Comparison of ENCODE assay signal across 8 cellular contexts in genomic region chr3:49029563-49029884, GRCh38. TPM values are rescaled to one million over a fixed set of nuclear protein-coding genes. Genes with fewer than 3 reads are reported as not detected.
DNase-seq lines count a peak whose midpoint lies in the region; ATAC-seq, FAIRE-seq and TF ChIP-seq lines count a peak whose summit lies in the region.

No MANE protein-coding gene starts in this region.

- H3K9me3 ChIP-seq in SK-N-SH (no peaks in the 10 kb centered on the region), left lung (no peaks in the 10 kb centered on the region), subcutaneous abdominal adipose tissue (ENCODE audit: control insufficient read depth in 5 of 5, low read length in 5 of 5) (no peaks in the 10 kb centered on the region)

- WGBS in SK-N-SH (ENCODE audit: low lambda C conversion rate) = 5% methylated on average over 7 of the region's 7 CpGs

- peaks cover 54% of the 10 kb centered on the region for H3F3A ChIP-seq in SK-N-SH (replicated peaks; ENCODE audit: insufficient read depth)

- TF ChIP-seq CTCF in SK-N-SH (IDR thresholded peaks at IDR 0.05) (no peak), left lung (IDR thresholded peaks at IDR 0.05) (no peak)

- TF ChIP-seq EP300 in SK-N-SH (IDR thresholded peaks at IDR 0.05; ENCODE audit: borderline replicate concordance in 1 of 2, low read depth in 1 of 2, low read length in 1 of 2) = no peak

- TF ChIP-seq RAD21 in SK-N-SH (IDR thresholded peaks at IDR 0.05; ENCODE audit: low read length) = no peak

- peaks cover 35% of the 10 kb centered on the region for H3K4me1 Mint-ChIP-seq in activated naive CD8-positive, alpha-beta T cell treated with anti-CD3 and anti-CD28 coated beads, Interleukin-2, amount 10 ng/mL, durations not matched to agents 7 days and 5 days

- no peaks in the 10 kb centered on the region for H3K9me2 ChIP-seq in SK-N-SH

- no peaks in the 10 kb centered on the region for H3K27me3 Mint-ChIP-seq in activated naive CD8-positive, alpha-beta T cell treated with anti-CD3 and anti-CD28 coated beads, Interleukin-2, amount 10 ng/mL, durations not matched to agents 7 days and 5 days

- H3K9me3 Mint-ChIP-seq in activated naive CD8-positive, alpha-beta T cell treated with anti-CD3 and anti-CD28 coated beads, Interleukin-2, amount 10 ng/mL, durations not matched to agents 7 days and 5 days = no peaks in the 10 kb centered on the region

- CTCF ChIA-PET in SK-N-SH (lab: Yijun Ruan, JAX) = interaction anchor here (0.6 to 1.5 kb wide), 8 partner anchors 10 to 111 kb away, joined by 3 to 8 read pairs (median 4); partner anchors contain the start of genes ARIH2 and WDR6

- peak overlapping the region; percentile 69; the same call in 1 of the 2 replicates for H2AFZ ChIP-seq in SK-N-SH (ENCODE audit: low read depth)

- H3K9ac ChIP-seq in SK-N-SH = peak overlapping the region; percentile 1; the same call in 1 of the 2 replicates
- H3K9ac ChIP-seq in subcutaneous abdominal adipose tissue (ENCODE audit: low read length in 5 of 5) = peak overlapping the region; percentile 48 to 87 (median 81)

- H4K20me1 ChIP-seq in SK-N-SH (ENCODE audit: insufficient read depth) = no peaks in the 10 kb centered on the region

- intact Hi-C loops in left lung (cut with DNase I) = no loop called here

- H3K4me3 ChIP-seq in SK-N-SH (ENCODE audit: low read depth in 2 of 2, low read length in 1 of 2) (peak overlapping the region; percentile 83 to 87; a peak in 2 of 4 replicates), left lung (peak overlapping the region; percentile 65 to 68), subcutaneous abdominal adipose tissue (ENCODE audit: low read depth in 1 of 5, low read length in 5 of 5) (peak overlapping the region; percentile 32 to 79 (median 70))

- H3K79me2 ChIP-seq in SK-N-SH (ENCODE audit: insufficient read depth) = peaks cover 44% of the 10 kb centered on the region

- peak overlapping the region; percentile 69 to 73 for H3K27ac ChIP-seq in SK-N-SH (ENCODE audit: low read depth in 2 of 2, low read length in 1 of 2)
- peak overlapping the region; percentile 70 to 84 for H3K27ac ChIP-seq in left lung
- peak overlapping the region; percentile 92 for H3K27ac ChIP-seq in subcutaneous abdominal adipose tissue (ENCODE audit: low read depth, low read length)

- FAIRE-seq in H54 (lab: Jason Lieb, UNC) = no peak

- no peaks in the 10 kb centered on the region for H3K27me3 ChIP-seq in SK-N-SH (ENCODE audit: insufficient read depth)
- H3K27me3 ChIP-seq in left lung = no peaks in the 10 kb centered on the region
- H3K27me3 ChIP-seq in subcutaneous abdominal adipose tissue (ENCODE audit: control insufficient read depth in 5 of 5, insufficient read depth in 4 of 5, low read length in 5 of 5) = no peaks in the 10 kb centered on the region

- H3K4me2 ChIP-seq in SK-N-SH = peak overlapping the region; percentile 97

- H3K4me3 Mint-ChIP-seq in activated naive CD8-positive, alpha-beta T cell treated with anti-CD3 and anti-CD28 coated beads, Interleukin-2, amount 10 ng/mL, durations not matched to agents 7 days and 5 days = peak overlapping the region; percentile 94

- H3K36me3 Mint-ChIP-seq in activated naive CD8-positive, alpha-beta T cell treated with anti-CD3 and anti-CD28 coated beads, Interleukin-2, amount 10 ng/mL, durations not matched to agents 7 days and 5 days = peaks cover 24% of the 10 kb centered on the region

- TF ChIP-seq POLR2A in H54 (IDR thresholded peaks at IDR 0.05; ENCODE audit: low read depth, low read length) = no peak

- no peak for DNase-seq in SK-N-SH
- DNase-seq in activated naive CD8-positive, alpha-beta T cell treated with anti-CD3 and anti-CD28 coated beads, Interleukin-2, amount 10 ng/mL, durations not matched to agents 7 days and 5 days = no peak
- no peak for DNase-seq in left lung
- no peak for DNase-seq in H54 (ENCODE audit: insufficient read length, low spot score)
- no peak for DNase-seq in inferior parietal cortex (ENCODE audit: extremely low spot score)

- ATAC-seq in SK-N-SH treated with all-trans-retinoic acid at 6 μM for 48 hours (no peak; the same call in 2 of the 3 replicates), left lung (no peak), HG02642 (IDR thresholded peaks at IDR 0.05; ENCODE audit: poor library complexity, unreplicated experiment) (no peak)
- ATAC-seq in activated naive CD8-positive, alpha-beta T cell treated with anti-CD3 and anti-CD28 coated beads, Interleukin-2, amount 10 ng/mL, durations not matched to agents 7 days and 5 days (ENCODE audit: low read depth) = no peak

- POLR2A ChIA-PET in SK-N-SH (lab: Yijun Ruan, JAX) = interaction anchor here (0.6 to 2.3 kb wide), 8 partner anchors 9 to 104 kb away, joined by 3 to 18 read pairs (median 6); partner anchors contain the start of genes P4HTM, QRICH1 and WDR6
- POLR2A ChIA-PET in activated naive CD8-positive, alpha-beta T cell treated with anti-CD3 and anti-CD28 coated beads, Interleukin-2, amount 10 ng/mL, durations not matched to agents 7 days and 5 days (lab: Charles Lee) = interaction anchor here (0.6 to 2.4 kb wide), 16 partner anchors 9 to 386 kb away, joined by 3 to 28 read pairs (median 4); partner anchors contain the start of genes P4HTM, QRICH1, RHOA and WDR6

- H3K4me1 ChIP-seq in SK-N-SH (ENCODE audit: control insufficient read depth in 1 of 2, insufficient read depth in 2 of 2, low read depth in 1 of 2, low read length in 1 of 2) (peaks cover 10 to 32% of the 10 kb centered on the region in 2 experiments; a peak in 3 of 4 replicates), left lung (peaks cover 13 to 38% of the 10 kb centered on the region in 2 donors), subcutaneous abdominal adipose tissue (ENCODE audit: control insufficient read depth in 5 of 5, insufficient read depth in 5 of 5, low read length in 5 of 5) (peaks cover 8 to 45% (median 29%) of the 10 kb centered on the region in 5 donors)

- H3K36me3 ChIP-seq in SK-N-SH (replicated peaks in 1 of 2; ENCODE audit: control insufficient read depth in 1 of 2, insufficient read depth in 2 of 2, low read length in 1 of 2) = peaks cover 64 to 65% of the 10 kb centered on the region in 2 experiments
- H3K36me3 ChIP-seq in left lung = peaks cover 0 to 76% of the 10 kb centered on the region in 2 donors
- H3K36me3 ChIP-seq in subcutaneous abdominal adipose tissue (ENCODE audit: control insufficient read depth in 5 of 5, insufficient read depth in 5 of 5, low read length in 5 of 5) = peaks cover 7 to 65% (median 58%) of the 10 kb centered on the region in 5 donors

- H3K27ac Mint-ChIP-seq in activated naive CD8-positive, alpha-beta T cell treated with anti-CD3 and anti-CD28 coated beads, Interleukin-2, amount 10 ng/mL, durations not matched to agents 7 days and 5 days = peak overlapping the region; percentile 85

TF ChIP-seq in SK-N-SH, 30 proteins besides CTCF, POLR2A, EP300 and RAD21:
- 0 out of 2 replicates have a peak, but pooled peaks have one; percentile 6 for TF ChIP-seq TEAD4 (IDR thresholded peaks at IDR 0.05; ENCODE audit: borderline replicate concordance, insufficient read depth)
- no peak for TF ChIP-seq POLR2AphosphoS5 (IDR thresholded peaks at IDR 0.05; ENCODE audit: low read depth, low read length)
- no peak for TF ChIP-seq FOXJ3 (CRISPR knock-in tag; IDR thresholded peaks at IDR 0.05)
- TF ChIP-seq RCOR1 (IDR thresholded peaks at IDR 0.05; ENCODE audit: low read length) = 0 out of 2 replicates have a peak, but pooled peaks have one; percentile 6
- no peak for TF ChIP-seq EZH2phosphoT487 (IDR thresholded peaks at IDR 0.05; ENCODE audit: borderline replicate concordance, low read depth)
- no peak for TF ChIP-seq SIN3A (IDR thresholded peaks at IDR 0.05; ENCODE audit: borderline replicate concordance, low read depth, low read length)
TF ChIP-seq in SK-N-SH: peak in this region for 2.

RNA-seq across cellular contexts. Expression of gene IMPDH2, which starts 0.3 kb away (rescaled TPM):
- polyA plus RNA-seq in SK-N-SH (2012; rRNA removed) = 305 and 346 TPM in 2 replicates
- polyA plus RNA-seq in SK-N-SH (2012; cell fraction: cytosol; rRNA removed) = 247 and 282 TPM in 2 replicates
- 502 and 507 TPM in 2 replicates for polyA plus RNA-seq in SK-N-SH (2012; cell fraction: nucleus; rRNA removed)
- total RNA-seq in activated naive CD8-positive, alpha-beta T cell treated with anti-CD3 and anti-CD28 coated beads, Interleukin-2, amount 10 ng/mL, durations not matched to agents 7 days and 5 days = 100 to 1,000 TPM; 145 to 146 TPM
- total RNA-seq in left lung = 100 to 1,000 TPM; 136 to 187 TPM

RNA-seq across cellular contexts. Expression of gene NDUFAF3, which starts 7.6 kb away (rescaled TPM):
- 85.3 and 104 TPM in 2 replicates for polyA plus RNA-seq in SK-N-SH (2012; rRNA removed)
- polyA plus RNA-seq in SK-N-SH (2012; cell fraction: cytosol; rRNA removed) = 48.3 and 76.9 TPM in 2 replicates
- 36.4 and 46.2 TPM in 2 replicates for polyA plus RNA-seq in SK-N-SH (2012; cell fraction: nucleus; rRNA removed)
- 10 to 100 TPM; 78.9 to 82.4 TPM for total RNA-seq in activated naive CD8-positive, alpha-beta T cell treated with anti-CD3 and anti-CD28 coated beads, Interleukin-2, amount 10 ng/mL, durations not matched to agents 7 days and 5 days
- total RNA-seq in left lung = 10 to 100 TPM; 83.8 to 92.2 TPM

RNA-seq across cellular contexts. Expression of gene DALRD3, which starts 11.1 kb away (rescaled TPM):
- polyA plus RNA-seq in SK-N-SH (2012; rRNA removed) = 82.7 and 99.4 TPM in 2 replicates
- 42.3 and 58.1 TPM in 2 replicates for polyA plus RNA-seq in SK-N-SH (2012; cell fraction: cytosol; rRNA removed)
- 371 and 402 TPM in 2 replicates for polyA plus RNA-seq in SK-N-SH (2012; cell fraction: nucleus; rRNA removed)
- total RNA-seq in activated naive CD8-positive, alpha-beta T cell treated with anti-CD3 and anti-CD28 coated beads, Interleukin-2, amount 10 ng/mL, durations not matched to agents 7 days and 5 days = 10 to 100 TPM; 27.9 to 29.9 TPM
- 10 to 100 TPM; 23.6 to 24.5 TPM for total RNA-seq in left lung

RNA-seq across cellular contexts. Expression of gene WDR6, which starts 22.3 kb away (rescaled TPM):
- 230 and 277 TPM in 2 replicates for polyA plus RNA-seq in SK-N-SH (2012; rRNA removed)
- 65.3 and 95.1 TPM in 2 replicates for polyA plus RNA-seq in SK-N-SH (2012; cell fraction: cytosol; rRNA removed)
- 1,525 and 1,565 TPM in 2 replicates for polyA plus RNA-seq in SK-N-SH (2012; cell fraction: nucleus; rRNA removed)
- total RNA-seq in activated naive CD8-positive, alpha-beta T cell treated with anti-CD3 and anti-CD28 coated beads, Interleukin-2, amount 10 ng/mL, durations not matched to agents 7 days and 5 days = 100 to 1,000 TPM; 185 to 207 TPM
- total RNA-seq in left lung = 100 to 1,000 TPM; 156 to 190 TPM

RNA-seq across cellular contexts. Expression of gene P4HTM, which starts 39.5 kb away (rescaled TPM):
- polyA plus RNA-seq in SK-N-SH (2012; rRNA removed) = 21.0 and 21.4 TPM in 2 replicates
- polyA plus RNA-seq in SK-N-SH (2012; cell fraction: cytosol; rRNA removed) = 7.5 and 11.8 TPM in 2 replicates
- 83.7 and 101 TPM in 2 replicates for polyA plus RNA-seq in SK-N-SH (2012; cell fraction: nucleus; rRNA removed)
- 10 to 100 TPM; 57.4 to 57.7 TPM for total RNA-seq in activated naive CD8-positive, alpha-beta T cell treated with anti-CD3 and anti-CD28 coated beads, Interleukin-2, amount 10 ng/mL, durations not matched to agents 7 days and 5 days
- 10 to 100 TPM; 40.2 to 41.8 TPM for total RNA-seq in left lung
